14 cellular contexts compared by ENCODE assay signal in the genomic region with DNA sequence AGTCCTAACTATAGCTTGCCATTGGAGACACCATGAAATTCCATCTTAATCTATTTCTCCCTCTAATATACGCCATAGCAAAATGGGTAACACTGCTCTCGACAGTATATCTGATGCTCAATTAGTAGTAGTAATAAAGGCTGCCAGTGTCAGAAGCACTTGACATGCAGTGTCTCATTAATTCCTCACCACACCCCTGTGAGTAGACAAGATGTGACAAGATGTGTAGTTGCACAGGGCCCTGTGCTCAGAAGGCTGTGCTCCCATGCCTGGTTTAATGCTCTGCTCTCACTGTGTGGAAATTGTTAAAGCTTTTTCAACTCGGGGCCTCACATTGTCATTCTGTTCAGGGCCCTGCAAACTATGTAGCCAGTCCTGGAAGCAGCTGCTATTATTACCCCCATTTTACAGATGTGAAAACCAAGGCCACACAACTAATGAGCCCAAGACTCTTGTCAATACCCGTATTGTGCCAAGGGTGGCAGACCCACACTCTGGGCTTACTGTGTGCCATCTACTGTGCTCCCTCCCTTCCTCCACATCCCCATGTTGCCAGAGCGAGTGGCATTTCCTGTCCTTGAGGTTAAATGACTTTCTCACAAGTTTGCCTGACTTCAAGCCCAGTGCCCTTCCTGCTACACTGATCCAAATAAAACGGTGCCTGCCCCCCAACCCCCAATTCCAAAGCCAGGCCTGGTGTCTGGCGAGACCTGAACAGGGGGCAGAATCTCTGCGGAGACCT.
DNase-seq lines count a peak whose midpoint lies in the region; ATAC-seq and TF ChIP-seq lines count a peak whose summit lies in the region.
"Had no signal": no experiment of that assay in that cellular context is flagged by ENCODE, and none has a peak within 500 bp of the region (broad histone marks: within the 10 kb centered on the region; RNA-seq: fewer than 3 reads in every experiment).

No MANE protein-coding gene starts in this region.

- H3K4me1 ChIP-seq in CD8-positive, alpha-beta memory T cell (ENCODE audit: insufficient read depth, low read length), result peaks cover 30% of the 10 kb centered on the region
- H3K4me1 ChIP-seq in Loucy (ENCODE audit: insufficient read depth, low read length, poor library complexity, severe bottlenecking) (peaks cover 74% of the 10 kb centered on the region), mesodermal cell (ENCODE audit: control insufficient read depth, insufficient read depth, low read length, poor library complexity, severe bottlenecking) (peaks cover 6% of the 10 kb centered on the region)
- H3K4me1 ChIP-seq: Peyer's patch, psoas muscle had no signal

- no peak for TF ChIP-seq CTCF in Loucy (conservative IDR thresholded peaks at IDR 0.05; ENCODE audit: low read length)

- no peaks in the 10 kb centered on the region for H3K9me3 ChIP-seq in CD8-positive, alpha-beta memory T cell (ENCODE audit: low read length)
- H3K9me3 ChIP-seq in Loucy (ENCODE audit: insufficient read depth, low read depth, low read length) (no peaks in the 10 kb centered on the region), mesodermal cell (ENCODE audit: control insufficient read depth, low read length) (no peaks in the 10 kb centered on the region)
- H3K9me3 ChIP-seq: Peyer's patch, psoas muscle had no signal

- peak overlapping the region in 5 of 7 donors; percentile 20 to 62 (median 28) for H3K4me3 Mint-ChIP-seq in CD8-positive, alpha-beta memory T cell
- H3K4me3 Mint-ChIP-seq in activated naive CD8-positive, alpha-beta T cell treated with anti-CD3 and anti-CD28 coated beads, Interleukin-2, amount 10 ng/mL, durations not matched to agents 7 days and 5 days, result peak overlapping the region; percentile 64

- H3K9me2 ChIP-seq in Loucy (replicated peaks; ENCODE audit: low read depth, low read length), result no peaks in the 10 kb centered on the region

- no peak overlapping the region for H3K4me3 ChIP-seq in CD8-positive, alpha-beta memory T cell (ENCODE audit: low read length)
- peak overlapping the region; percentile 64 for H3K4me3 ChIP-seq in Loucy (ENCODE audit: low read length, poor library complexity, severe bottlenecking)
- H3K4me3 ChIP-seq in mesodermal cell (ENCODE audit: extremely low read depth, insufficient read depth, low read length, poor library complexity, severe bottlenecking), result no peak overlapping the region
- H3K4me3 ChIP-seq: Peyer's patch, psoas muscle had no signal

- peaks cover 29 to 39% (median 30%) of the 10 kb centered on the region in 3 donors for H3K4me1 Mint-ChIP-seq in CD8-positive, alpha-beta memory T cell
- H3K4me1 Mint-ChIP-seq in activated naive CD8-positive, alpha-beta T cell treated with anti-CD3 and anti-CD28 coated beads, Interleukin-2, amount 10 ng/mL, durations not matched to agents 7 days and 5 days, result peaks cover 38% of the 10 kb centered on the region

- ATAC-seq in activated naive CD8-positive, alpha-beta T cell treated with anti-CD3 and anti-CD28 coated beads, Interleukin-2, amount 10 ng/mL, durations not matched to agents 7 days and 5 days (ENCODE audit: low read depth), result no peak
- ATAC-seq in HG03139 (IDR thresholded peaks at IDR 0.05; ENCODE audit: unreplicated experiment) (no peak), GM19023 (IDR thresholded peaks at IDR 0.05; ENCODE audit: unreplicated experiment) (no peak)
- ATAC-seq: naive thymus-derived CD8-positive, alpha-beta T cell; psoas muscle had no signal

- H3K36me3 ChIP-seq in CD8-positive, alpha-beta memory T cell (ENCODE audit: insufficient read depth, low read length), result no peaks in the 10 kb centered on the region
- no peaks in the 10 kb centered on the region for H3K36me3 ChIP-seq in Loucy (ENCODE audit: insufficient read depth, low read length)
- no peaks in the 10 kb centered on the region for H3K36me3 ChIP-seq in mesodermal cell (ENCODE audit: control insufficient read depth, insufficient read depth, low read length)
- H3K36me3 ChIP-seq: Peyer's patch had no signal

- no peaks in the 10 kb centered on the region for H3K36me3 Mint-ChIP-seq in CD8-positive, alpha-beta memory T cell
- H3K36me3 Mint-ChIP-seq in activated naive CD8-positive, alpha-beta T cell treated with anti-CD3 and anti-CD28 coated beads, Interleukin-2, amount 10 ng/mL, durations not matched to agents 7 days and 5 days, result no peaks in the 10 kb centered on the region
- H3K36me3 Mint-ChIP-seq: naive thymus-derived CD8-positive, alpha-beta T cell had no signal

- no peaks in the 10 kb centered on the region for H3K79me2 ChIP-seq in Loucy (ENCODE audit: insufficient read depth, low read length)

- no peak overlapping the region for H2AFZ ChIP-seq in Loucy (ENCODE audit: low read length)

- no peaks in the 10 kb centered on the region for H3K27me3 ChIP-seq in CD8-positive, alpha-beta memory T cell (ENCODE audit: insufficient read depth, low read length, poor library complexity, severe bottlenecking)
- no peaks in the 10 kb centered on the region for H3K27me3 ChIP-seq in Loucy (ENCODE audit: insufficient read depth, low read length, poor library complexity, severe bottlenecking)
- H3K27me3 ChIP-seq: Peyer's patch had no signal

- peaks cover 2 to 6% of the 10 kb centered on the region in 2 donors for H3K27me3 Mint-ChIP-seq in CD8-positive, alpha-beta memory T cell
- peaks cover 13% of the 10 kb centered on the region for H3K27me3 Mint-ChIP-seq in activated naive CD8-positive, alpha-beta T cell treated with anti-CD3 and anti-CD28 coated beads, Interleukin-2, amount 10 ng/mL, durations not matched to agents 7 days and 5 days

- no peaks in the 10 kb centered on the region for H4K20me1 ChIP-seq in Loucy (ENCODE audit: insufficient read depth, low read length, poor library complexity, severe bottlenecking)

- 77 to 91% methylated on average over 4 to 5 of the region's 8 CpGs for WGBS in mesodermal cell (ENCODE audit: insufficient coverage in 2 of 2), 2 experiments

- peak overlapping the region; percentile 50 for H3K9ac ChIP-seq in Loucy (ENCODE audit: low read depth, low read length, poor library complexity, severe bottlenecking)

- POLR2A ChIA-PET in CD8-positive, alpha-beta memory T cell (lab: Charles Lee), result no interaction called here
- POLR2A ChIA-PET in activated naive CD8-positive, alpha-beta T cell treated with anti-CD3 and anti-CD28 coated beads, Interleukin-2, amount 10 ng/mL, durations not matched to agents 7 days and 5 days (lab: Charles Lee), result no interaction called here

- CTCF ChIA-PET in CD8-positive, alpha-beta memory T cell (lab: Charles Lee), result no interaction called here

- H3K27ac ChIP-seq in CD8-positive, alpha-beta memory T cell (ENCODE audit: low read depth, low read length), result no peak overlapping the region
- H3K27ac ChIP-seq in mesodermal cell (ENCODE audit: low read depth, low read length, severe bottlenecking), result peak overlapping the region; percentile 3
- H3K27ac ChIP-seq: epithelial cell of prostate, Peyer's patch, psoas muscle had no signal

- peak overlapping the region in 6 of 8 donors; percentile 46 to 89 (median 53) for H3K27ac Mint-ChIP-seq in CD8-positive, alpha-beta memory T cell
- H3K27ac Mint-ChIP-seq in activated naive CD8-positive, alpha-beta T cell treated with anti-CD3 and anti-CD28 coated beads, Interleukin-2, amount 10 ng/mL, durations not matched to agents 7 days and 5 days, result peak overlapping the region; percentile 72

- H3K9me3 Mint-ChIP-seq in CD8-positive, alpha-beta memory T cell, result no peaks in the 10 kb centered on the region
- peaks cover 1% of the 10 kb centered on the region for H3K9me3 Mint-ChIP-seq in activated naive CD8-positive, alpha-beta T cell treated with anti-CD3 and anti-CD28 coated beads, Interleukin-2, amount 10 ng/mL, durations not matched to agents 7 days and 5 days
- H3K9me3 Mint-ChIP-seq: naive thymus-derived CD8-positive, alpha-beta T cell had no signal

- DNase-seq in CD8-positive, alpha-beta memory T cell, result no peak
- DNase-seq in activated naive CD8-positive, alpha-beta T cell treated with anti-CD3 and anti-CD28 coated beads, Interleukin-2, amount 10 ng/mL, durations not matched to agents 7 days and 5 days, result peak; percentile 36
- DNase-seq in DMS 273 (lab: John Stamatoyannopoulos, UW; ENCODE audit: unreplicated experiment), result no peak
- DNase-seq: AML-193, NCI-H2029, NCI-H526 treated with DMSO at 0.1 percent for 48 hours, psoas muscle had no signal

- peak overlapping the region; percentile 78 for H3K4me2 ChIP-seq in Loucy (ENCODE audit: low read depth, low read length, poor library complexity, severe bottlenecking)

- H3F3A ChIP-seq in Loucy (ENCODE audit: low read depth), result peaks cover 10% of the 10 kb centered on the region
